In genomic region chr11:115677190-115677589, GRCh38 we compare ENCODE assay signal across 17 cellular contexts.
DNase-seq lines count a peak whose midpoint lies in the region; ATAC-seq, FAIRE-seq and TF ChIP-seq lines count a peak whose summit lies in the region.
"Had no signal": no experiment of that assay in that cellular context is flagged by ENCODE, and none has a peak within 500 bp of the region (broad histone marks: within the 10 kb centered on the region; RNA-seq: fewer than 3 reads in every experiment).

No MANE protein-coding gene starts in this region.

- H4K20me1 ChIP-seq in keratinocyte (ENCODE audit: control insufficient read depth, extremely low read depth, insufficient read depth, low read length) (no peaks in the 10 kb centered on the region), MM.1S (ENCODE audit: insufficient read depth, low read length) (no peaks in the 10 kb centered on the region)

- FAIRE-seq in keratinocyte (lab: Jason Lieb, UNC), result no peak
- no peak for FAIRE-seq in urothelium cell line (lab: Jason Lieb, UNC)

- no peaks in the 10 kb centered on the region for H3K9me2 ChIP-seq in MM.1S (replicated peaks; ENCODE audit: insufficient read depth, low read length)

- TF ChIP-seq CTCF in keratinocyte (optimal IDR thresholded peaks at IDR 0.05 in 1 of 3, IDR thresholded peaks at IDR 0.05 in 1 of 3, conservative IDR thresholded peaks at IDR 0.05 in 1 of 3; ENCODE audit: extremely low read depth in 1 of 3, insufficient read depth in 2 of 3, low read length in 3 of 3) (no peak), MM.1S (IDR thresholded peaks at IDR 0.05; ENCODE audit: low read length) (no peak), colonic mucosa (IDR thresholded peaks at IDR 0.05) (no peak)

- no peaks in the 10 kb centered on the region for H3K79me2 ChIP-seq in keratinocyte (ENCODE audit: control insufficient read depth, insufficient read depth, low read length)
- H3K79me2 ChIP-seq in MM.1S (ENCODE audit: low read length), result no peaks in the 10 kb centered on the region

- H3K4me1 ChIP-seq in keratinocyte (ENCODE audit: control insufficient read depth, extremely low read depth, insufficient read depth, low read length), result peaks cover 9% of the 10 kb centered on the region
- H3K4me1 ChIP-seq in MM.1S (ENCODE audit: low read length), result no peaks in the 10 kb centered on the region
- no peaks in the 10 kb centered on the region for H3K4me1 ChIP-seq in colonic mucosa

- intact Hi-C loops in colonic mucosa (cut with DNase I), result loop anchor here (10.0 kb wide), 1 partner anchor 902 kb away; no protein-coding TSS in a partner anchor

- dilution Hi-C loops in keratinocyte (cut with MboI; ENCODE audit: extremely low pct_ligation_motif_present, low sequenced_read_pairs), result no loop called here

- no peak overlapping the region for H3K9ac ChIP-seq in keratinocyte (ENCODE audit: control insufficient read depth, extremely low read depth, insufficient read depth, low read length)
- H3K9ac ChIP-seq in MM.1S (ENCODE audit: low read length), result no peak overlapping the region
- no peak overlapping the region for H3K9ac ChIP-seq in colonic mucosa (ENCODE audit: low read depth in 2 of 2, low read length in 2 of 2)

- H3K36me3 ChIP-seq in keratinocyte (ENCODE audit: control insufficient read depth in 2 of 2, extremely low read depth in 1 of 2, insufficient read depth in 2 of 2, low read length in 2 of 2) (no peaks in the 10 kb centered on the region), MM.1S (replicated peaks; ENCODE audit: insufficient read depth, low read length) (no peaks in the 10 kb centered on the region), colonic mucosa (no peaks in the 10 kb centered on the region)
- H3K36me3 ChIP-seq: MG63 had no signal

- no peak for ATAC-seq in HG03469 (IDR thresholded peaks at IDR 0.05; ENCODE audit: unreplicated experiment)
- ATAC-seq: CD8-positive, alpha-beta T cell; HCT116 had no signal

- no peaks in the 10 kb centered on the region for H3K9me1 ChIP-seq in keratinocyte (ENCODE audit: control insufficient read depth, extremely low read depth, insufficient read depth, low read length)

- no peaks in the 10 kb centered on the region for H3F3A ChIP-seq in MM.1S (ENCODE audit: insufficient read depth, low read length)

- peak overlapping the region; percentile 8 for H2AFZ ChIP-seq in keratinocyte (ENCODE audit: control insufficient read depth, low read length)
- no peak overlapping the region for H2AFZ ChIP-seq in MM.1S (ENCODE audit: low read length)
- H2AFZ ChIP-seq: PC-9 had no signal

- H3K27ac ChIP-seq in keratinocyte (ENCODE audit: control insufficient read depth, insufficient read depth, low read length) (no peak overlapping the region), MM.1S (ENCODE audit: low read length) (no peak overlapping the region), colonic mucosa (no peak overlapping the region)
- H3K27ac ChIP-seq: PC-9 had no signal

- peak overlapping the region; percentile 3 for H3K4me2 ChIP-seq in keratinocyte (ENCODE audit: control insufficient read depth, extremely low read depth, insufficient read depth, low read depth, low read length)
- H3K4me2 ChIP-seq in MM.1S (ENCODE audit: low read depth, low read length), result no peak overlapping the region
- H3K4me2 ChIP-seq: PC-9 had no signal

- DNase-seq in NCI-H2171 treated with DMSO at 0.1 percent for 48 hours (lab: John Stamatoyannopoulos, UW), result peak; percentile 34
- DNase-seq in NCI-H2171 (lab: John Stamatoyannopoulos, UW), result no peak
- peak; percentile 33 for DNase-seq in amniotic epithelial cell (ENCODE audit: low read depth)
- DNase-seq in keratinocyte (ENCODE audit: low read depth, low spot score), result no peak
- peak; percentile 38 for DNase-seq in urothelium cell line (ENCODE audit: low spot score)
- DNase-seq in MM.1S, result no peak
- DNase-seq in colonic mucosa, result no peak
- DNase-seq: CD8-positive, alpha-beta T cell; GF-D8; Karpas-422; NCI-H1105 treated with DMSO at 0.1 percent for 48 hours; NCI-H187; NCI-H774; PC-9 had no signal

- H3K4me3 ChIP-seq in keratinocyte (ENCODE audit: control insufficient read depth in 2 of 3, extremely low read depth in 1 of 3, insufficient read depth in 2 of 3, low read depth in 1 of 3, low read length in 3 of 3), result no peak overlapping the region
- no peak overlapping the region for H3K4me3 ChIP-seq in MM.1S (ENCODE audit: low read length)
- no peak overlapping the region for H3K4me3 ChIP-seq in colonic mucosa
- H3K4me3 ChIP-seq: MG63, PC-9 had no signal

- H3K9me3 ChIP-seq in keratinocyte (ENCODE audit: control insufficient read depth, low read depth, low read length), result no peaks in the 10 kb centered on the region
- H3K9me3 ChIP-seq in MM.1S (replicated peaks; ENCODE audit: insufficient read depth, low read length), result no peaks in the 10 kb centered on the region
- no peaks in the 10 kb centered on the region for H3K9me3 ChIP-seq in colonic mucosa
- H3K9me3 ChIP-seq: MG63 had no signal

- no peaks in the 10 kb centered on the region for H3K27me3 ChIP-seq in keratinocyte (ENCODE audit: control insufficient read depth, extremely low read depth, insufficient read depth, low read length)
- no peaks in the 10 kb centered on the region for H3K27me3 ChIP-seq in MM.1S (replicated peaks; ENCODE audit: insufficient read depth, low read length)
- no peaks in the 10 kb centered on the region for H3K27me3 ChIP-seq in colonic mucosa
- H3K27me3 ChIP-seq: MG63 had no signal

Comparison
In these comparisons a context has a peak if more than half of its experiments do, and no peak if none do; other contexts are left out.
1. DNase-seq: peak in NCI-H2171 treated with DMSO at 0.1 percent for 48 hours (single experiment), amniotic epithelial cell (single experiment) and urothelium cell line (single experiment); none in NCI-H2171 (single experiment), keratinocyte (single experiment), MM.1S (single experiment) and colonic mucosa (single experiment).